Comparison of ENCODE assay signal across 19 cellular contexts in genomic region chr4:111636961-111637556, GRCh38.
DNase-seq lines count a peak whose midpoint lies in the region; ATAC-seq, FAIRE-seq and TF ChIP-seq lines count a peak whose summit lies in the region.
"Had no signal": no experiment of that assay in that cellular context is flagged by ENCODE, and none has a peak within 500 bp of the region (broad histone marks: within the 10 kb centered on the region; RNA-seq: fewer than 3 reads in every experiment).

No MANE protein-coding gene starts in this region.

- H3K36me3 Mint-ChIP-seq in activated T-cell treated with anti-CD3 and anti-CD28 coated beads, Interleukin-2, amount 50 U/mL, for 4 hours (ENCODE audit: insufficient read depth), result no peaks in the 10 kb centered on the region
- H3K36me3 Mint-ChIP-seq in progenitor cell of endocrine pancreas (ENCODE audit: insufficient read depth), result no peaks in the 10 kb centered on the region
- H3K36me3 Mint-ChIP-seq: CD8-positive, alpha-beta T cell had no signal

- TF ChIP-seq CTCF in A549 (IDR thresholded peaks at IDR 0.05) (no peak), bronchial epithelial cell (IDR thresholded peaks at IDR 0.05; ENCODE audit: insufficient read depth, low read length, severe bottlenecking) (no peak), right lobe of liver (IDR thresholded peaks at IDR 0.05) (no peak), progenitor cell of endocrine pancreas (IDR thresholded peaks at IDR 0.05; ENCODE audit: unreplicated experiment) (no peak)

- no peak for TF ChIP-seq EP300 in A549 (IDR thresholded peaks at IDR 0.05)

- peaks cover 9% of the 10 kb centered on the region for H3K9me3 Mint-ChIP-seq in activated T-cell treated with anti-CD3 and anti-CD28 coated beads, Interleukin-2, amount 50 U/mL, for 4 hours
- H3K9me3 Mint-ChIP-seq in progenitor cell of endocrine pancreas (ENCODE audit: low read depth), result no peaks in the 10 kb centered on the region
- H3K9me3 Mint-ChIP-seq: GM23338, HFFc6 had no signal

- no peak for TF ChIP-seq RAD21 in A549 (conservative IDR thresholded peaks at IDR 0.05 in 1 of 2, IDR thresholded peaks at IDR 0.05 in 1 of 2)

- no peak overlapping the region for H3K4me3 Mint-ChIP-seq in activated T-cell treated with anti-CD3 and anti-CD28 coated beads, Interleukin-2, amount 50 U/mL, for 4 hours
- H3K4me3 Mint-ChIP-seq in progenitor cell of endocrine pancreas (ENCODE audit: low read depth), result no peak overlapping the region
- H3K4me3 Mint-ChIP-seq: CD8-positive, alpha-beta T cell; GM23338; HFFc6 had no signal

- DNase-seq in A549 (ENCODE audit: low read depth in 1 of 2, low spot score in 1 of 2) (no peak), bronchial epithelial cell (ENCODE audit: low read depth) (peak; percentile 71), right lobe of liver (no peak), progenitor cell of endocrine pancreas (ENCODE audit: low spot score, unreplicated experiment) (no peak), left ventricle myocardium superior (no peak)
- no peak for DNase-seq in activated T-cell treated with anti-CD3 and anti-CD28 coated beads, Interleukin-2, amount 50 U/mL, for 4 hours
- DNase-seq: Calu3; CD8-positive, alpha-beta T cell; DMS79 treated with DMSO at 0.1 percent for 48 hours; GF-D8; H7; HFFc6 had no signal

- no peak overlapping the region for H3K27ac Mint-ChIP-seq in progenitor cell of endocrine pancreas
- H3K27ac Mint-ChIP-seq: CD8-positive, alpha-beta T cell; GM23338; HFFc6 had no signal

- H3K4me1 ChIP-seq in A549, result peaks cover 56% of the 10 kb centered on the region
- peaks cover 0 to 6% (median 2%) of the 10 kb centered on the region in 4 donors for H3K4me1 ChIP-seq in right lobe of liver
- H3K4me1 ChIP-seq: BLaER1 had no signal

- ATAC-seq in A549 (no peak), GM19324 (IDR thresholded peaks at IDR 0.05; ENCODE audit: low FRiP score, unreplicated experiment) (peak; percentile 45), right lobe of liver (peak in 3 of 4 donors; percentile 21 to 69 (median 42)), left ventricle myocardium superior (no peak), HG03159 (IDR thresholded peaks at IDR 0.05; ENCODE audit: unreplicated experiment) (no peak)
- no peak for ATAC-seq in activated T-cell treated with anti-CD3 and anti-CD28 coated beads, Interleukin-2, amount 50 U/mL, for 4 hours
- ATAC-seq: CD8-positive, alpha-beta T cell; GM23338; HCT116 had no signal

- H3K27ac ChIP-seq in A549 (0 out of 6 replicates have a peak overlapping the region, but pooled peaks of 1 of the 2 experiments have one; percentile 7), right lobe of liver (no peak overlapping the region)
- H3K27ac ChIP-seq: 22Rv1, BLaER1, KMS-11 had no signal

- H3K27me3 Mint-ChIP-seq in activated T-cell treated with anti-CD3 and anti-CD28 coated beads, Interleukin-2, amount 50 U/mL, for 4 hours (ENCODE audit: low read depth), result no peaks in the 10 kb centered on the region
- no peaks in the 10 kb centered on the region for H3K27me3 Mint-ChIP-seq in progenitor cell of endocrine pancreas

- no peak for FAIRE-seq in A549 (lab: Jason Lieb, UNC)
- FAIRE-seq in bronchial epithelial cell (lab: Jason Lieb, UNC), result peak; percentile 36

- H3K36me3 ChIP-seq in bronchial epithelial cell (ENCODE audit: control insufficient read depth, insufficient read depth, low read length) (no peaks in the 10 kb centered on the region), right lobe of liver (no peaks in the 10 kb centered on the region)
- H3K36me3 ChIP-seq: BLaER1 had no signal

- H3K4me3 ChIP-seq in A549, result no peak overlapping the region
- no peak overlapping the region for H3K4me3 ChIP-seq in bronchial epithelial cell (ENCODE audit: low read depth, low read length)
- H3K4me3 ChIP-seq in right lobe of liver, result no peak overlapping the region
- H3K4me3 ChIP-seq: BLaER1, GM23338 had no signal

- H3K27me3 ChIP-seq in bronchial epithelial cell (ENCODE audit: control insufficient read depth, insufficient read depth, low read length), result no peaks in the 10 kb centered on the region
- H3K27me3 ChIP-seq in right lobe of liver, result no peaks in the 10 kb centered on the region
- H3K27me3 ChIP-seq: BLaER1 had no signal

- WGBS in A549 (ENCODE audit: missing lambda C conversion rate), result 23% methylated on average over 2 of the region's 2 CpGs
- WGBS in right lobe of liver (ENCODE audit: insufficient coverage, low coverage, low lambda C conversion rate, missing lambda C conversion rate), result 3% methylated on average over 2 of the region's 2 CpGs

- POLR2A ChIA-PET in A549 (lab: Yijun Ruan, JAX), result no interaction called here

- intact Hi-C loops in right lobe of liver (cut with DNase I) (no loop called here), left ventricle myocardium superior (cut with micrococcal nuclease) (no loop called here)

- CTCF ChIA-PET in A549 (lab: Yijun Ruan, JAX), result no interaction called here

- H3K4me1 Mint-ChIP-seq in activated T-cell treated with anti-CD3 and anti-CD28 coated beads, Interleukin-2, amount 50 U/mL, for 4 hours (ENCODE audit: low read depth), result no peaks in the 10 kb centered on the region
- H3K4me1 Mint-ChIP-seq in progenitor cell of endocrine pancreas (ENCODE audit: low read depth), result peaks cover 39% of the 10 kb centered on the region
- H3K4me1 Mint-ChIP-seq: GM23338 had no signal

- H3K4me2 ChIP-seq in A549, result peak overlapping the region; percentile 18; the same call in 1 of the 3 replicates
- H3K4me2 ChIP-seq: BLaER1, GM23338, KMS-11 had no signal

- TF ChIP-seq POLR2A in A549 (IDR thresholded peaks at IDR 0.05; ENCODE audit: low read length), result no peak
- TF ChIP-seq POLR2A in right lobe of liver (IDR thresholded peaks at IDR 0.05), result no peak

- H3K9me3 ChIP-seq in A549 (no peaks in the 10 kb centered on the region), right lobe of liver (no peaks in the 10 kb centered on the region)
- H3K9me3 ChIP-seq: BLaER1 had no signal

TF ChIP-seq in A549, 52 proteins besides CTCF, POLR2A, EP300 and RAD21:
- no peak for TF ChIP-seq EHF (CRISPR knock-in tag; IDR thresholded peaks at IDR 0.05)
- TF ChIP-seq ZFP36 (IDR thresholded peaks at IDR 0.05; ENCODE audit: borderline replicate concordance, partially characterized antibody), result no peak
- no peak for TF ChIP-seq SREBF2 (IDR thresholded peaks at IDR 0.05)
- no peak for TF ChIP-seq NR3C1 (IDR thresholded peaks at IDR 0.05)
- TF ChIP-seq EHMT2 (IDR thresholded peaks at IDR 0.05; ENCODE audit: low read depth), result no peak
- no peak for TF ChIP-seq ZNF302 (CRISPR knock-in tag; IDR thresholded peaks at IDR 0.05)
- no peak for TF ChIP-seq CBX2 (IDR thresholded peaks at IDR 0.05; ENCODE audit: borderline replicate concordance, low read depth)
- TF ChIP-seq PHF8 (IDR thresholded peaks at IDR 0.05; ENCODE audit: borderline replicate concordance, low read depth), result no peak
- no peak for TF ChIP-seq PBX3 (IDR thresholded peaks at IDR 0.05)
- no peak for TF ChIP-seq MAFK (IDR thresholded peaks at IDR 0.05; ENCODE audit: partially characterized antibody)
- no peak for TF ChIP-seq NFE2L2 (conservative IDR thresholded peaks at IDR 0.05; ENCODE audit: low read length)
- TF ChIP-seq, protein P1, sequence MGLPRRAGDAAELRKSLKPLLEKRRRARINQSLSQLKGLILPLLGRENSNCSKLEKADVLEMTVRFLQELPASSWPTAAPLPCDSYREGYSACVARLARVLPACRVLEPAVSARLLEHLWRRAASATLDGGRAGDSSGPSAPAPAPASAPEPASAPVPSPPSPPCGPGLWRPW (IDR thresholded peaks at IDR 0.05), result no peak
- TF ChIP-seq, protein P2, sequence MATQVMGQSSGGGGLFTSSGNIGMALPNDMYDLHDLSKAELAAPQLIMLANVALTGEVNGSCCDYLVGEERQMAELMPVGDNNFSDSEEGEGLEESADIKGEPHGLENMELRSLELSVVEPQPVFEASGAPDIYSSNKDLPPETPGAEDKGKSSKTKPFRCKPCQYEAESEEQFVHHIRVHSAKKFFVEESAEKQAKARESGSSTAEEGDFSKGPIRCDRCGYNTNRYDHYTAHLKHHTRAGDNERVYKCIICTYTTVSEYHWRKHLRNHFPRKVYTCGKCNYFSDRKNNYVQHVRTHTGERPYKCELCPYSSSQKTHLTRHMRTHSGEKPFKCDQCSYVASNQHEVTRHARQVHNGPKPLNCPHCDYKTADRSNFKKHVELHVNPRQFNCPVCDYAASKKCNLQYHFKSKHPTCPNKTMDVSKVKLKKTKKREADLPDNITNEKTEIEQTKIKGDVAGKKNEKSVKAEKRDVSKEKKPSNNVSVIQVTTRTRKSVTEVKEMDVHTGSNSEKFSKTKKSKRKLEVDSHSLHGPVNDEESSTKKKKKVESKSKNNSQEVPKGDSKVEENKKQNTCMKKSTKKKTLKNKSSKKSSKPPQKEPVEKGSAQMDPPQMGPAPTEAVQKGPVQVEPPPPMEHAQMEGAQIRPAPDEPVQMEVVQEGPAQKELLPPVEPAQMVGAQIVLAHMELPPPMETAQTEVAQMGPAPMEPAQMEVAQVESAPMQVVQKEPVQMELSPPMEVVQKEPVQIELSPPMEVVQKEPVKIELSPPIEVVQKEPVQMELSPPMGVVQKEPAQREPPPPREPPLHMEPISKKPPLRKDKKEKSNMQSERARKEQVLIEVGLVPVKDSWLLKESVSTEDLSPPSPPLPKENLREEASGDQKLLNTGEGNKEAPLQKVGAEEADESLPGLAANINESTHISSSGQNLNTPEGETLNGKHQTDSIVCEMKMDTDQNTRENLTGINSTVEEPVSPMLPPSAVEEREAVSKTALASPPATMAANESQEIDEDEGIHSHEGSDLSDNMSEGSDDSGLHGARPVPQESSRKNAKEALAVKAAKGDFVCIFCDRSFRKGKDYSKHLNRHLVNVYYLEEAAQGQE (IDR thresholded peaks at IDR 0.05), result no peak

Comparison
In these comparisons a context has a peak if more than half of its experiments do, and no peak if none do; other contexts are left out.
1. ATAC-seq: peak in GM19324 (single experiment) and right lobe of liver (3 of 4); none in A549 (0 of 2), activated T-cell treated with anti-CD3 and anti-CD28 coated beads, Interleukin-2, amount 50 U/mL, for 4 hours (0 of 2), left ventricle myocardium superior (single experiment) and HG03159 (single experiment).